Comparison of ENCODE assay signal across 8 cellular contexts in the genomic region with DNA sequence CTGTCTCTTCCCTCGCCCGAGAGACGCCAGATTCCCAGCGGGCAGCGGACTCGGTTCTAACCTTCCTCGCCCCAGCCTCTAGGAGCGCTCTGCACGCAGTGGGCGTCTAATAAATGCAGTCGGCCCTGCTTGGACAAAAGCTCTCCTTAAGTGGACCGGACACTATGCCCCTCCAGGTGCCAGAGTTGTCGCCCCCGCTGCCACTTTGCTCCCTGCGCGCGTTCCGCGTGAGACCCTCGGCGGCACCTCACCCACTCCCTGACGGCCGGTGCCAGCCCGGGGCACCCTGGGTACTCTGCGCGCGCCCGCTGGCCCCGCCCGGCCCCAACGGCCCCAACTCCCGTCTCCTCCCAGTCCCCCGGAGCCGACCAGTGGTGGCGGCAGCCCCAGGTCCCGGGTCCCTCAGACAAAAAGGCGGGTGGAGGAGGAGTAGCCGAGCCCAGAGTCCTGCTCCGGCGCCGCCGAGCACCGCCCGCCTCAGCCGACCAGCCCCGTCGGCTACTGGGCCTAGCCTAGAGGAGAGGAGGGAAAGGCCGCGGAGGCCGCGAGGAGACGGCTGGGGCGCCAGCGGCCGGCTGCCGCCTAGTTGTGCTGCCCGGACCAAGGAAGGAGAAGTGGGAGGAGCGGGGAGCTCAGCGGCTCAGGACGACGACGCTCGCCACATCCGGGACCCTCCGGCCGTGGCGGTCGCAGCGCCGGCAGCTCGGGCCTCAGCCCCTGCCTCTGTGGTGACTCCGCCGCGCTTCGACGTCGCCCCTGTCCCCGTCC.
DNase-seq lines count a peak whose midpoint lies in the region; ATAC-seq and TF ChIP-seq lines count a peak whose summit lies in the region.

No MANE protein-coding gene starts in this region.

- H3K4me3 ChIP-seq in Jurkat, Clone E6-1 (ENCODE audit: low read length): peak overlapping the region; percentile 80

- POLR2A ChIA-PET in RWPE1 (lab: Yijun Ruan, JAX; ENCODE audit: low non-redundant PET): no interaction called here

- DNase-seq in EL: peak; percentile 86
- DNase-seq in Jurkat, Clone E6-1 (ENCODE audit: low read depth, low spot score): peak; percentile 21
- DNase-seq in RWPE1 (ENCODE audit: low spot score): peak; percentile 88
- DNase-seq in activated gamma-delta T cell treated with Interleukin-2 at 50 U/mL for 16 hours: peak; percentile 47
- peak; percentile 67 to 87 for DNase-seq in foreskin keratinocyte
- DNase-seq in neural crest cell (ENCODE audit: low read depth, low spot score): peak; percentile 75
- DNase-seq in stromal cell of bone marrow (ENCODE audit: low read depth): peak; percentile 52

- peak; percentile 84 for ATAC-seq in GM21717 (IDR thresholded peaks at IDR 0.05; ENCODE audit: unreplicated experiment)
- peak; percentile 93 for ATAC-seq in foreskin keratinocyte

- peak overlapping the region; percentile 86 for H3K27ac Mint-ChIP-seq in neural crest cell (ENCODE audit: unreplicated experiment)

- no peaks in the 10 kb centered on the region for H3K9me3 Mint-ChIP-seq in neural crest cell

- no peaks in the 10 kb centered on the region for H3K36me3 Mint-ChIP-seq in neural crest cell (ENCODE audit: low read depth)

- H3K27me3 ChIP-seq in foreskin keratinocyte: no peaks in the 10 kb centered on the region

- H3K4me1 Mint-ChIP-seq in neural crest cell: peaks cover 23% of the 10 kb centered on the region

- CTCF ChIA-PET in RWPE1 (lab: Yijun Ruan, JAX): no interaction called here

- H3K27ac ChIP-seq in RWPE1: peak overlapping the region; percentile 93
- H3K27ac ChIP-seq in foreskin keratinocyte: peak overlapping the region; percentile 74

- no peaks in the 10 kb centered on the region for H3K27me3 Mint-ChIP-seq in neural crest cell (ENCODE audit: low read depth)

- peaks cover 8% of the 10 kb centered on the region for H3K4me1 ChIP-seq in foreskin keratinocyte

- peak overlapping the region; percentile 92 for H3K4me3 Mint-ChIP-seq in neural crest cell

- TF ChIP-seq CTCF in RWPE1 (conservative IDR thresholded peaks at IDR 0.05; ENCODE audit: low read depth): peak; percentile 77
- peak; percentile 69 for TF ChIP-seq CTCF in foreskin keratinocyte (conservative IDR thresholded peaks at IDR 0.05)
- TF ChIP-seq CTCF in neural crest cell (conservative IDR thresholded peaks at IDR 0.05): peak; percentile 61

Comparison
In these comparisons a context has a peak if more than half of its experiments do, and no peak if none do; other contexts are left out.
1. Peak in every context shown above with its lines: DNase-seq, ATAC-seq, H3K4me3 ChIP-seq and H3K27ac ChIP-seq.
2. DNase-seq: peak in every context shown above with its lines; median percentile 88 in RWPE1; 86 in EL; 77 in foreskin keratinocyte; 75 in neural crest cell; 52 in stromal cell of bone marrow; 47 in activated gamma-delta T cell treated with Interleukin-2 at 50 U/mL for 16 hours; 21 in Jurkat, Clone E6-1.